In the genomic region with DNA sequence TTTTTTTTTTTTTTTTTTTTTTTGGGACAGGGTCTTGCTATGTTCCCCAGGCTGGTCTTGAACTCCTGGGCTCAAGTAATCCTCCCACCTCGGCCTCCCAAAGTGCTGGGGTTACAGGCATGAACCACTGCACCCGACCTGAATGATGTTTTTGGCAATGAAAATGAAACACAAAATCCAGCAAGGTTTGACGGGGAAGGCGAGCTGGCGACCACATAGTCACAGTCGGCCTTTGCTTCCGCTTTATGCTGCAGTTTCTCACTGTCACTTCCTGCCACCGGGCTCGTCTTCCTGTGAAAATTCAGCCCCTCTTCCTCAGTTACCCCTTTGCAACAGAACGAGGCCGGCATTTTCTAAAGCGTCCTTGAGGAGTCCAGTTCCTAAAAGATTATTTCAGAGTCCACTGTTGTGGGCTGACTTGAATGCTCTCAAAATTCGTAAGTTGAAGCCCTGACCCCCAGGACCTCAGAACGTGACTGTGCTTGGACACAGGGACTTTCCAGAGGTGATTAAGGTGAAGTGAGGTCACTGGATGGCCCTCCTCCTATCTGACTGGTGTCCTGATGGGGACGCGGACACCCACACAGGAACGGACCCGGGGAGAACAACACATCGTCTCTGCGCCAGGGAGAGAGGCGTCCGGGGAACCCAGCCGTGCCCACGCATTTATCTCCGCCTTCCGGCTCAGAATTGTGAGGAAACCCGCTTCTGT, we compare ENCODE assay signal across 8 cellular contexts. TPM values are rescaled to one million over a fixed set of nuclear protein-coding genes. Genes with fewer than 3 reads are reported as not detected.
DNase-seq lines count a peak whose midpoint lies in the region; ATAC-seq and FAIRE-seq lines count a peak whose summit lies in the region.

No MANE protein-coding gene starts in this region.

- peaks cover 51 to 91% (median 84%) of the 10 kb centered on the region in 4 donors for H3K4me1 Mint-ChIP-seq in naive thymus-derived CD8-positive, alpha-beta T cell

- no peaks in the 10 kb centered on the region for H3K27me3 Mint-ChIP-seq in naive thymus-derived CD8-positive, alpha-beta T cell

- peaks cover 0 to 1% (median 0%) of the 10 kb centered on the region in 9 donors for H3K9me3 Mint-ChIP-seq in naive thymus-derived CD8-positive, alpha-beta T cell

- peak overlapping the region; percentile 88 to 99 (median 98) for H3K27ac Mint-ChIP-seq in naive thymus-derived CD8-positive, alpha-beta T cell

- peak; percentile 23 for ATAC-seq in GM21390 (IDR thresholded peaks at IDR 0.05; ENCODE audit: unreplicated experiment)
- peak; percentile 46 to 63 for ATAC-seq in naive thymus-derived CD8-positive, alpha-beta T cell
- no peak for ATAC-seq in GM19351 (IDR thresholded peaks at IDR 0.05; ENCODE audit: unreplicated experiment)
- no peak for ATAC-seq in HG02981 (IDR thresholded peaks at IDR 0.05; ENCODE audit: unreplicated experiment)

- POLR2A ChIA-PET in naive thymus-derived CD8-positive, alpha-beta T cell (lab: Charles Lee) = interaction anchor here (0.6 to 2.9 kb wide), 9 partner anchors 9 to 858 kb away, joined by 3 to 14 read pairs (median 4); no protein-coding TSS in a partner anchor

- peaks cover 0 to 5% (median 2%) of the 10 kb centered on the region in 3 donors for H3K36me3 Mint-ChIP-seq in naive thymus-derived CD8-positive, alpha-beta T cell

- FAIRE-seq in RCC 7860 (lab: Jason Lieb, UNC) = no peak

- peak; percentile 16 for DNase-seq in RCC 7860 (ENCODE audit: low spot score)
- DNase-seq in activated gamma-delta T cell treated with anti-CD3 and anti-CD28 coated beads, Interleukin-2, amount 50 U/mL, for 16 hours (ENCODE audit: low read depth) = peak; percentile 62
- peak; percentile 38 to 80 (median 72) for DNase-seq in naive thymus-derived CD8-positive, alpha-beta T cell
- DNase-seq in globus pallidus (ENCODE audit: low spot score) = no peak
- DNase-seq in COR-L47 (lab: John Stamatoyannopoulos, UW) = no peak

- H3K4me3 Mint-ChIP-seq in naive thymus-derived CD8-positive, alpha-beta T cell = peak overlapping the region; percentile 89 to 100 (median 96)

RNA-seq across cellular contexts. Expression of gene BID, which starts 2.9 kb away (rescaled TPM):
- 10 to 100 TPM; 22.3 to 23.0 TPM for total RNA-seq in naive thymus-derived CD8-positive, alpha-beta T cell
- 10 to 100 TPM; 67.0 to 84.1 (median 67.7) TPM for polyA plus RNA-seq in naive thymus-derived CD8-positive, alpha-beta T cell

Comparison
In these comparisons a context has a peak if more than half of its experiments do, and no peak if none do; other contexts are left out.
1. ATAC-seq: peak in GM21390 (single experiment) and naive thymus-derived CD8-positive, alpha-beta T cell (2 of 2); none in GM19351 (single experiment) and HG02981 (single experiment).
2. DNase-seq: peak in RCC 7860 (single experiment), activated gamma-delta T cell treated with anti-CD3 and anti-CD28 coated beads, Interleukin-2, amount 50 U/mL, for 16 hours (single experiment) and naive thymus-derived CD8-positive, alpha-beta T cell (10 of 10); none in globus pallidus (single experiment) and COR-L47 (single experiment).